In the genomic region with DNA sequence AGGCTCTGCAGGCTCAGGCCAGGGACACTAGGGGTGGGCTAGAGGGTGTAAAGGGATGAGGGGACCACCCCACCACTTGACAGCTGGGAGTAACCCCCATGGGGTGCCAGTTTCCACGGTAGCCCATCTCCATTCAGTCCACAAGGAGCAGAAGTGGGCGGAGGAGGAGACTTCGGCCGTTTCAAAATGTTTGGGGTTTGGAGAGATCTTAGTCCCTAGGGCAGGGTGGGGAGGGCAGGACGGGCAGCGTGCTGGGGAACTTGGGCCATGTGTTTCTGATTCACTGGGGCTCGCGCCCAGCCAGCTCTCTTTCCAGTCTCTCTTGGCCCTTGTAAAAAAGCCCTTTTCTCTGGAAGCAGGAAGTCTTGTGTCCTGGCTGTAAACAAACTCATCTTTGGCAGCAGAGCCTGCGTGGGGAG, we compare ENCODE assay signal across 9 cellular contexts. TPM values are rescaled to one million over a fixed set of nuclear protein-coding genes. Genes with fewer than 3 reads are reported as not detected.
DNase-seq lines count a peak whose midpoint lies in the region; ATAC-seq and TF ChIP-seq lines count a peak whose summit lies in the region.
"Had no signal": no experiment of that assay in that cellular context is flagged by ENCODE, and none has a peak within 500 bp of the region (broad histone marks: within the 10 kb centered on the region; RNA-seq: fewer than 3 reads in every experiment).

No MANE protein-coding gene starts in this region.

- H3K9me3 ChIP-seq in mucosa of descending colon: no peaks in the 10 kb centered on the region

- no peaks in the 10 kb centered on the region for H3K27me3 Mint-ChIP-seq in natural killer cell (ENCODE audit: low read depth in 2 of 2)
- H3K27me3 Mint-ChIP-seq: central memory CD8-positive, alpha-beta T cell had no signal

- no peak overlapping the region for H3K4me3 ChIP-seq in LNCaP clone FGC (ENCODE audit: low read depth, low read length)
- H3K4me3 ChIP-seq in dorsolateral prefrontal cortex: peak overlapping the region in 6 of 59 donors; percentile 6 to 33 (median 12)
- no peak overlapping the region for H3K4me3 ChIP-seq in mucosa of descending colon

- no peaks in the 10 kb centered on the region for H3K36me3 ChIP-seq in mucosa of descending colon (ENCODE audit: low read depth)

- peak overlapping the region in 58 of 59 donors; percentile 20 to 96 (median 81) for H3K27ac ChIP-seq in dorsolateral prefrontal cortex

- H3K4me3 Mint-ChIP-seq in natural killer cell: no peak overlapping the region
- H3K4me3 Mint-ChIP-seq: central memory CD8-positive, alpha-beta T cell had no signal

- H3K4me1 ChIP-seq in mucosa of descending colon (ENCODE audit: low read depth): peaks cover 47% of the 10 kb centered on the region

- H3K4me1 Mint-ChIP-seq in natural killer cell: peaks cover 19 to 34% of the 10 kb centered on the region in 2 donors

- DNase-seq in A172 (ENCODE audit: low spot score) (peak; percentile 53), LNCaP clone FGC (ENCODE audit: low read depth) (peak; percentile 46), dorsolateral prefrontal cortex (peak in 4 of 10 donors; percentile 45 to 62 (median 58)), mucosa of descending colon (peak; percentile 56 to 81 (median 61)), natural killer cell (no peak), ecto neural progenitor cell (ENCODE audit: low spot score) (no peak), NCI-H2171 treated with DMSO at 0.1 percent for 48 hours (lab: John Stamatoyannopoulos, UW) (no peak)
- no peak for DNase-seq in activated T-cell treated with anti-CD3 and anti-CD28 coated beads, Interleukin-2, amount 50 U/mL, for 1 hour

- H3K27ac Mint-ChIP-seq in natural killer cell: no peak overlapping the region

- no peaks in the 10 kb centered on the region for H3K9me3 Mint-ChIP-seq in natural killer cell
- H3K9me3 Mint-ChIP-seq: central memory CD8-positive, alpha-beta T cell had no signal

- ATAC-seq in mucosa of descending colon: peak; percentile 43
- no peak for ATAC-seq in natural killer cell

- TF ChIP-seq CTCF in LNCaP clone FGC (IDR thresholded peaks at IDR 0.05; ENCODE audit: control insufficient read depth, extremely low read depth, insufficient read depth) (no peak), dorsolateral prefrontal cortex (IDR thresholded peaks at IDR 0.05 in 54 of 56, conservative IDR thresholded peaks at IDR 0.05 in 2 of 56; ENCODE audit: low read depth in 1 of 56, partially characterized antibody in 56 of 56) (peak in 1 of 56 donors; percentile 3), mucosa of descending colon (IDR thresholded peaks at IDR 0.05) (no peak), natural killer cell (IDR thresholded peaks at IDR 0.05) (no peak)

- H3K27me3 ChIP-seq in dorsolateral prefrontal cortex: no peaks in the 10 kb centered on the region

- H3K36me3 Mint-ChIP-seq in natural killer cell: no peaks in the 10 kb centered on the region

- intact Hi-C loops in dorsolateral prefrontal cortex (cut with DNase I): loop anchor here (10.0 kb wide), 2 partner anchors 96 to 146 kb away; no protein-coding TSS in a partner anchor
- intact Hi-C loops in mucosa of descending colon (cut with DNase I, micrococcal nuclease): no loop called here
- intact Hi-C loops in natural killer cell (cut with micrococcal nuclease): no loop called here

RNA-seq across cellular contexts. Expression of gene CYGB, which starts 8.3 kb away (rescaled TPM):
- total RNA-seq in A172 (2014; rRNA removed; shearing (Covaris generic)): 0.05 and 1.1 TPM in 2 replicates
- total RNA-seq in dorsolateral prefrontal cortex (10 to 100 TPM in 118 of 120 experiments, 1 to 10 TPM in 2; 7.1 to 34.6 (median 19.7) TPM), mucosa of descending colon (10 to 100 TPM; 10.6 to 24.0 (median 15.1) TPM), natural killer cell (under 1 TPM; 0.12 to 0.33 (median 0.16) TPM)

RNA-seq across cellular contexts. Expression of gene PRCD, which starts 10.6 kb away (rescaled TPM):
- not detected in 2 replicates for total RNA-seq in A172 (2014; rRNA removed; shearing (Covaris generic))
- total RNA-seq in dorsolateral prefrontal cortex (10 to 100 TPM in 118 of 120 experiments, 1 to 10 TPM in 2; 9.7 to 74.7 (median 21.5) TPM), mucosa of descending colon (1 to 10 TPM; 1.0 to 4.8 (median 1.6) TPM), natural killer cell (1 to 10 TPM in 1 of 3 donors, under 1 TPM in 2; 0.77 to 1.1 (median 0.82) TPM)

RNA-seq across cellular contexts. Expression of gene RHBDF2, which starts 28.0 kb away (rescaled TPM):
- total RNA-seq in A172 (2014; rRNA removed; shearing (Covaris generic)): 36.2 and 54.9 TPM in 2 replicates
- total RNA-seq in dorsolateral prefrontal cortex (10 to 100 TPM in 119 of 120 experiments, 1 to 10 TPM in 1; 7.0 to 64.1 (median 28.9) TPM), mucosa of descending colon (10 to 100 TPM; 11.2 to 20.8 (median 18.9) TPM), natural killer cell (100 to 1,000 TPM; 194 to 233 (median 202) TPM)

RNA-seq across cellular contexts. Expression of gene ST6GALNAC2, which starts 56.4 kb away (rescaled TPM):
- total RNA-seq in A172 (2014; rRNA removed; shearing (Covaris generic)): 5.1 and 6.8 TPM in 2 replicates
- total RNA-seq in dorsolateral prefrontal cortex: 10 to 100 TPM in 1 of 120 experiments, 1 to 10 TPM in 98, under 1 TPM in 16, not detected in 5; 0.38 to 10.0 (median 1.8) TPM
- 10 to 100 TPM in 1 of 3 donors, 1 to 10 TPM in 2; 3.7 to 11.1 (median 4.3) TPM for total RNA-seq in mucosa of descending colon
- total RNA-seq in natural killer cell: under 1 TPM in 1 of 3 donors, not detected in 2; 0.65 TPM

Comparison
In these comparisons a context has a peak if more than half of its experiments do, and no peak if none do; other contexts are left out.
1. DNase-seq: peak in A172 (single experiment), LNCaP clone FGC (single experiment) and mucosa of descending colon (3 of 3); none in natural killer cell (single experiment), activated T-cell treated with anti-CD3 and anti-CD28 coated beads, Interleukin-2, amount 50 U/mL, for 1 hour (single experiment), ecto neural progenitor cell (single experiment) and NCI-H2171 treated with DMSO at 0.1 percent for 48 hours (single experiment).
2. intact Hi-C loops: an anchor here in dorsolateral prefrontal cortex (10.0 kb wide); none called in mucosa of descending colon and natural killer cell.